ENCODE assay signal across 1 cellular context in genomic region chr17:7903154-7904103, GRCh38.
TF ChIP-seq lines count a peak whose summit lies in the region.

No MANE protein-coding gene starts in this region.

TF ChIP-seq in endothelial cell of umbilical vein, 7 proteins besides CTCF, POLR2A, EP300 and RAD21:
- TF ChIP-seq MYC (IDR thresholded peaks at IDR 0.05; ENCODE audit: low read depth, low read length) (no peak), GATA2 (IDR thresholded peaks at IDR 0.05; ENCODE audit: insufficient read depth, insufficient read length, low read depth, low read length) (no peak), POLR2AphosphoS5 (IDR thresholded peaks at IDR 0.05; ENCODE audit: insufficient read depth, low read depth, low read length) (no peak), JUN (IDR thresholded peaks at IDR 0.05; ENCODE audit: borderline replicate concordance, insufficient read depth, insufficient read length, low read depth) (no peak), MAX (IDR thresholded peaks at IDR 0.05; ENCODE audit: insufficient read depth, insufficient read length) (no peak), EZH2 (IDR thresholded peaks at IDR 0.05; ENCODE audit: borderline replicate concordance, low read depth, low read length, severe bottlenecking) (no peak), FOS (IDR thresholded peaks at IDR 0.05; ENCODE audit: borderline replicate concordance, insufficient read depth, low read length) (no peak)
